Comparison of ENCODE assay signal across 1 cellular context in genomic region chr19:55683449-55684261, GRCh38.
A peak's percentile ranks its signal among the peaks of the same experiment; 100 is the strongest.
TF ChIP-seq lines count a peak whose summit lies in the region.

No MANE protein-coding gene starts in this region.

TF ChIP-seq in HepG2, 621 proteins besides CTCF, POLR2A, EP300 and RAD21 (continued from another document):
- TF ChIP-seq IRF1 (CRISPR knock-in tag; IDR thresholded peaks at IDR 0.05; ENCODE audit: low read depth) (peak; percentile 53; the same call in 1 of the 2 replicates), ATF7-NPFF (CRISPR knock-in tag; IDR thresholded peaks at IDR 0.05; ENCODE audit: low read depth) (0 out of 2 replicates have a peak, but pooled peaks have one; percentile 41), ZNF569 (CRISPR knock-in tag; IDR thresholded peaks at IDR 0.05; ENCODE audit: borderline replicate concordance) (no peak), KLF11 (CRISPR knock-in tag; IDR thresholded peaks at IDR 0.05) (peak; percentile 47), ATM (IDR thresholded peaks at IDR 0.05; ENCODE audit: borderline replicate concordance) (no peak), ZNF34 (CRISPR knock-in tag; IDR thresholded peaks at IDR 0.05; ENCODE audit: borderline replicate concordance) (no peak), ZNF331 (CRISPR knock-in tag; IDR thresholded peaks at IDR 0.05) (peak; percentile 23; the same call in 1 of the 2 replicates), TAF1 (CRISPR knock-in tag; IDR thresholded peaks at IDR 0.05) (no peak), ZNF644 (CRISPR knock-in tag; IDR thresholded peaks at IDR 0.05; ENCODE audit: low read depth) (no peak), RBM39 (IDR thresholded peaks at IDR 0.05; ENCODE audit: low read depth, low read length, poor library complexity, severe bottlenecking) (no peak), PRPF4 (IDR thresholded peaks at IDR 0.05; ENCODE audit: low read depth, low read length, poor library complexity, severe bottlenecking) (no peak), PHF20 (CRISPR knock-in tag; IDR thresholded peaks at IDR 0.05) (peak; percentile 44; the same call in 1 of the 2 replicates), ZSCAN20 (CRISPR knock-in tag; IDR thresholded peaks at IDR 0.05; ENCODE audit: borderline replicate concordance) (no peak), TBX2 (CRISPR knock-in tag; IDR thresholded peaks at IDR 0.05; ENCODE audit: borderline replicate concordance) (peak; percentile 55; the same call in 1 of the 2 replicates), ZBTB1 (CRISPR knock-in tag; IDR thresholded peaks at IDR 0.05; ENCODE audit: borderline replicate concordance) (no peak), KMT2A (CRISPR knock-in tag; IDR thresholded peaks at IDR 0.05) (peak; percentile 65), ZNF510 (CRISPR knock-in tag; IDR thresholded peaks at IDR 0.05; ENCODE audit: low read depth) (0 out of 2 replicates have a peak, but pooled peaks have one; percentile 42), ZBTB25 (CRISPR knock-in tag; IDR thresholded peaks at IDR 0.05) (0 out of 2 replicates have a peak, but pooled peaks have one; percentile 15), FOSL1 (CRISPR knock-in tag; IDR thresholded peaks at IDR 0.05; ENCODE audit: borderline replicate concordance) (no peak), ZNF235 (CRISPR knock-in tag; IDR thresholded peaks at IDR 0.05; ENCODE audit: borderline replicate concordance) (no peak), RFXAP (CRISPR knock-in tag; IDR thresholded peaks at IDR 0.05; ENCODE audit: borderline replicate concordance) (no peak), KIAA2018 (CRISPR knock-in tag; IDR thresholded peaks at IDR 0.05; ENCODE audit: borderline replicate concordance) (no peak), ZNF431 (CRISPR knock-in tag; IDR thresholded peaks at IDR 0.05; ENCODE audit: borderline replicate concordance, low read depth) (no peak; the same call in 1 of the 2 replicates), HCFC1 (IDR thresholded peaks at IDR 0.05; ENCODE audit: low read depth, low read length) (no peak), ZNF224 (CRISPR knock-in tag; IDR thresholded peaks at IDR 0.05) (no peak), ZNF441 (CRISPR knock-in tag; IDR thresholded peaks at IDR 0.05; ENCODE audit: borderline replicate concordance) (no peak), RCOR2 (CRISPR knock-in tag; IDR thresholded peaks at IDR 0.05) (peak; percentile 35; the same call in 1 of the 2 replicates), TFDP1 (CRISPR knock-in tag; IDR thresholded peaks at IDR 0.05; ENCODE audit: borderline replicate concordance) (no peak), ZNF776 (CRISPR knock-in tag; IDR thresholded peaks at IDR 0.05) (no peak), PHB2 (IDR thresholded peaks at IDR 0.05; ENCODE audit: partially characterized antibody) (no peak), HNRNPK (IDR thresholded peaks at IDR 0.05; ENCODE audit: low read depth, low read length, poor library complexity, severe bottlenecking) (no peak), ZNF260 (CRISPR knock-in tag; IDR thresholded peaks at IDR 0.05; ENCODE audit: borderline replicate concordance, low read depth) (no peak), CBFB (CRISPR knock-in tag; IDR thresholded peaks at IDR 0.05) (no peak), ELF3 (CRISPR knock-in tag; IDR thresholded peaks at IDR 0.05) (peak; percentile 96), KLF9 (CRISPR knock-in tag; IDR thresholded peaks at IDR 0.05; ENCODE audit: low read depth) (no peak), ZNF382 (CRISPR knock-in tag; IDR thresholded peaks at IDR 0.05; ENCODE audit: borderline replicate concordance) (no peak), ZFAT (CRISPR knock-in tag; conservative IDR thresholded peaks at IDR 0.05) (no peak), ZNF800 (CRISPR knock-in tag; IDR thresholded peaks at IDR 0.05) (0 out of 2 replicates have a peak, but pooled peaks have one; percentile 41), ZNF550 (CRISPR knock-in tag; IDR thresholded peaks at IDR 0.05; ENCODE audit: borderline replicate concordance) (no peak), TEAD2 (CRISPR knock-in tag; IDR thresholded peaks at IDR 0.05) (no peak), ZNF274 (CRISPR knock-in tag; IDR thresholded peaks at IDR 0.05) (no peak)
